1 cellular context compared by ENCODE assay signal in genomic region chr19:16115309-16116039, GRCh38.
A peak's percentile ranks its signal among the peaks of the same experiment; 100 is the strongest.
TF ChIP-seq lines count a peak whose summit lies in the region.

No MANE protein-coding gene starts in this region.

TF ChIP-seq in GM12878, 131 proteins besides CTCF, POLR2A, EP300 and RAD21:
- TF ChIP-seq RCOR1 (conservative IDR thresholded peaks at IDR 0.05; ENCODE audit: low read depth, low read length) (no peak), YY1 (IDR thresholded peaks at IDR 0.05; ENCODE audit: low read depth, low read length) (peak; percentile 63), RB1 (IDR thresholded peaks at IDR 0.05; ENCODE audit: borderline replicate concordance) (no peak), E2F8 (IDR thresholded peaks at IDR 0.05; ENCODE audit: low read depth, partially characterized antibody) (no peak), NRF1 (conservative IDR thresholded peaks at IDR 0.05; ENCODE audit: low read depth, low read length) (no peak)
